19 cellular contexts compared by ENCODE assay signal in the genomic region with DNA sequence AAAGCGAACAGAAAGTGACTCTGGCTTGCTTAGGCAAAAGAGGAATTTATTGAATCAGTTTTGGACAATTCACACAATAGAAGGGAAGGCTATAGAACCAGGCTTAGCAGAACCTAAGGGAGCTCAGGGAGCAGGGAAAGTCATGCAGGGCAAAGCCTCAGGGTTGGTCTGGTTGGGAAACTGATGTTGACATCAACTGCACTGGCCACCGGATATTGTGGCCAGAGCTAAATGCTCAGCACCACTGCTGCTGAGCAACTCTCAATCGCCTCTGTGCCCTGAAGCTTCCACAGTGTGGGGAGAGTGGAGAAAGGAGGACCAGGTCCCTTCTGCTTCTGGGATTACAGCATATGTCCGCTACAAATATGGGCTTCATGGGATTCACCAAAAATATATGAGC.
DNase-seq lines count a peak whose midpoint lies in the region; ATAC-seq and TF ChIP-seq lines count a peak whose summit lies in the region.
"Had no signal": no experiment of that assay in that cellular context is flagged by ENCODE, and none has a peak within 500 bp of the region (broad histone marks: within the 10 kb centered on the region; RNA-seq: fewer than 3 reads in every experiment).

No MANE protein-coding gene starts in this region.

- DNase-seq in HL-60 (ENCODE audit: low read depth in 1 of 2, low spot score in 1 of 2) (peak; percentile 64 to 85), NOMO-1 treated with DMSO at 0.1 percent for 48 hours (lab: John Stamatoyannopoulos, UW; ENCODE audit: unreplicated experiment) (peak; percentile 66), left cardiac atrium (peak; percentile 25), omental fat pad (ENCODE audit: low spot score) (no peak), GM13977 (ENCODE audit: low spot score) (no peak)
- no peak for DNase-seq in effector memory CD8-positive, alpha-beta T cell
- DNase-seq in T-helper 2 cell treated with Interferon-gamma antibody and Interleukin-4, amounts not matched to agents 5 μg/mL and 100 μg/mL, for 36 hours (ENCODE audit: low spot score): no peak
- DNase-seq: activated CD4-positive, alpha-beta T cell treated with anti-CD3 and anti-CD28 coated beads, Interleukin-2, amount 10 ng/mL, durations not matched to agents 7 days and 5 days; activated CD8-positive, alpha-beta memory T cell treated with anti-CD3 and anti-CD28 coated beads, Interleukin-2, amount 50 U/mL, for 48 hours; activated naive CD4-positive, alpha-beta T cell treated with Interleukin-2 at 50 U/mL for 16 hours; central memory CD4-positive, alpha-beta T cell; gastrocnemius medialis; HCEC 1CT; MG63; NCI-H187 treated with DMSO at 0.1 percent for 48 hours; NCI-H226; RPMI8226 had no signal

- peak overlapping the region; percentile 77 for H3K27ac ChIP-seq in HL-60 (replicated peaks)
- H3K27ac ChIP-seq: gastrocnemius medialis had no signal

- ATAC-seq in left cardiac atrium: peak; percentile 19 to 73
- peak; percentile 52 for ATAC-seq in omental fat pad (ENCODE audit: low FRiP score)
- no peak for ATAC-seq in effector memory CD8-positive, alpha-beta T cell (replicated peaks)
- no peak for ATAC-seq in GM21528 (IDR thresholded peaks at IDR 0.05; ENCODE audit: low FRiP score, unreplicated experiment)

- no peaks in the 10 kb centered on the region for H3K36me3 Mint-ChIP-seq in effector memory CD8-positive, alpha-beta T cell (ENCODE audit: insufficient read depth)
- H3K36me3 Mint-ChIP-seq in T-helper 2 cell treated with Interferon-gamma antibody and Interleukin-4, amounts not matched to agents 5 μg/mL and 100 μg/mL, for 36 hours (ENCODE audit: low read depth): peaks cover 2% of the 10 kb centered on the region
- H3K36me3 Mint-ChIP-seq: type B pancreatic cell had no signal

- TF ChIP-seq CTCF in HL-60 (IDR thresholded peaks at IDR 0.05; ENCODE audit: insufficient read depth, low read length) (no peak), omental fat pad (IDR thresholded peaks at IDR 0.05) (no peak), GM13977 (IDR thresholded peaks at IDR 0.05; ENCODE audit: extremely low read depth, insufficient read depth, missing control alignments) (no peak)

- H3K27ac Mint-ChIP-seq in effector memory CD8-positive, alpha-beta T cell: no peak overlapping the region
- no peak overlapping the region for H3K27ac Mint-ChIP-seq in T-helper 2 cell treated with Interferon-gamma antibody and Interleukin-4, amounts not matched to agents 5 μg/mL and 100 μg/mL, for 36 hours
- H3K27ac Mint-ChIP-seq: activated CD4-positive, alpha-beta T cell treated with anti-CD3 and anti-CD28 coated beads, Interleukin-2, amount 10 ng/mL, durations not matched to agents 7 days and 5 days; type B pancreatic cell had no signal

- peaks cover 4 to 6% of the 10 kb centered on the region in 2 donors for H3K4me1 Mint-ChIP-seq in effector memory CD8-positive, alpha-beta T cell (ENCODE audit: low read depth in 2 of 2)
- peaks cover 8% of the 10 kb centered on the region for H3K4me1 Mint-ChIP-seq in T-helper 2 cell treated with Interferon-gamma antibody and Interleukin-4, amounts not matched to agents 5 μg/mL and 100 μg/mL, for 36 hours (ENCODE audit: low read depth)

- in situ Hi-C loops in GM13977 (cut with MboI; ENCODE audit: low pct_unique_long_range_greater_than_20kb, low sequenced_read_pairs, unreplicated experiment): no loop called here

- intact Hi-C loops in left cardiac atrium (cut with DNase I): no loop called here

- no peak overlapping the region for H3K4me3 ChIP-seq in HL-60 (replicated peaks; ENCODE audit: insufficient read depth, low read length)
- H3K4me3 ChIP-seq: gastrocnemius medialis, MG63 had no signal

- no peaks in the 10 kb centered on the region for H3K27me3 ChIP-seq in HL-60 (ENCODE audit: insufficient read depth, poor library complexity, severe bottlenecking)
- H3K27me3 ChIP-seq: gastrocnemius medialis, MG63 had no signal

- no peaks in the 10 kb centered on the region for H3K9me3 Mint-ChIP-seq in effector memory CD8-positive, alpha-beta T cell
- no peaks in the 10 kb centered on the region for H3K9me3 Mint-ChIP-seq in T-helper 2 cell treated with Interferon-gamma antibody and Interleukin-4, amounts not matched to agents 5 μg/mL and 100 μg/mL, for 36 hours
- H3K9me3 Mint-ChIP-seq: type B pancreatic cell had no signal

- H3K27me3 Mint-ChIP-seq in effector memory CD8-positive, alpha-beta T cell: no peaks in the 10 kb centered on the region
- H3K27me3 Mint-ChIP-seq in T-helper 2 cell treated with Interferon-gamma antibody and Interleukin-4, amounts not matched to agents 5 μg/mL and 100 μg/mL, for 36 hours (ENCODE audit: low read depth): no peaks in the 10 kb centered on the region
- H3K27me3 Mint-ChIP-seq: activated CD4-positive, alpha-beta T cell treated with anti-CD3 and anti-CD28 coated beads, Interleukin-2, amount 10 ng/mL, durations not matched to agents 7 days and 5 days; type B pancreatic cell had no signal

- no peak overlapping the region for H3K4me3 Mint-ChIP-seq in effector memory CD8-positive, alpha-beta T cell
- no peak overlapping the region for H3K4me3 Mint-ChIP-seq in T-helper 2 cell treated with Interferon-gamma antibody and Interleukin-4, amounts not matched to agents 5 μg/mL and 100 μg/mL, for 36 hours
- H3K4me3 Mint-ChIP-seq: activated CD4-positive, alpha-beta T cell treated with anti-CD3 and anti-CD28 coated beads, Interleukin-2, amount 10 ng/mL, durations not matched to agents 7 days and 5 days; type B pancreatic cell had no signal

Comparison
In these comparisons a context has a peak if more than half of its experiments do, and no peak if none do; other contexts are left out.
1. DNase-seq: peak in HL-60 (2 of 2), NOMO-1 treated with DMSO at 0.1 percent for 48 hours (single experiment) and left cardiac atrium (single experiment); none in omental fat pad (single experiment), effector memory CD8-positive, alpha-beta T cell (0 of 3), GM13977 (single experiment) and T-helper 2 cell treated with Interferon-gamma antibody and Interleukin-4, amounts not matched to agents 5 μg/mL and 100 μg/mL, for 36 hours (single experiment).
2. ATAC-seq: peak in left cardiac atrium (2 of 2) and omental fat pad (single experiment); none in effector memory CD8-positive, alpha-beta T cell (single experiment) and GM21528 (single experiment).